11 cellular contexts compared by ENCODE assay signal in genomic region chr12:57835366-57836288, GRCh38. TPM values are rescaled to one million over a fixed set of nuclear protein-coding genes. Genes with fewer than 3 reads are reported as not detected.
DNase-seq lines count a peak whose midpoint lies in the region; ATAC-seq, FAIRE-seq and TF ChIP-seq lines count a peak whose summit lies in the region.
"Had no signal": no experiment of that assay in that cellular context is flagged by ENCODE, and none has a peak within 500 bp of the region (broad histone marks: within the 10 kb centered on the region; RNA-seq: fewer than 3 reads in every experiment).

No MANE protein-coding gene starts in this region.

- H3K27ac Mint-ChIP-seq in activated CD4-positive, alpha-beta T cell treated with anti-CD3 and anti-CD28 coated beads, Interleukin-2, amount 10 ng/mL, durations not matched to agents 24 days and 14 days, result peak overlapping the region; percentile 93
- peak overlapping the region; percentile 97 for H3K27ac Mint-ChIP-seq in WTC11
- peak overlapping the region; percentile 62 for H3K27ac Mint-ChIP-seq in glutamatergic neuron (ENCODE audit: unreplicated experiment)

- no peaks in the 10 kb centered on the region for H3K9me3 Mint-ChIP-seq in activated CD4-positive, alpha-beta T cell treated with anti-CD3 and anti-CD28 coated beads, Interleukin-2, amount 10 ng/mL, durations not matched to agents 24 days and 14 days
- H3K9me3 Mint-ChIP-seq in WTC11 (no peaks in the 10 kb centered on the region), glutamatergic neuron (ENCODE audit: unreplicated experiment) (no peaks in the 10 kb centered on the region)

- H3K4me3 Mint-ChIP-seq in activated CD4-positive, alpha-beta T cell treated with anti-CD3 and anti-CD28 coated beads, Interleukin-2, amount 10 ng/mL, durations not matched to agents 24 days and 14 days, result peak overlapping the region; percentile 67
- H3K4me3 Mint-ChIP-seq in WTC11 (peak overlapping the region; percentile 47), glutamatergic neuron (ENCODE audit: unreplicated experiment) (no peak overlapping the region)

- H3K27ac ChIP-seq in substantia nigra (ENCODE audit: low read depth, low read length, poor library complexity, severe bottlenecking), result peak overlapping the region; percentile 16

- intact Hi-C loops in activated CD4-positive, alpha-beta T cell treated with anti-CD3 and anti-CD28 coated beads, Interleukin-2, amount 10 ng/mL, durations not matched to agents 24 days and 14 days (cut with micrococcal nuclease), result loop anchor here (1.0 to 2.0 kb wide), 2 partner anchors 9 to 105 kb away; partner anchors contain the start of gene ATP23

- H3K27me3 Mint-ChIP-seq in activated CD4-positive, alpha-beta T cell treated with anti-CD3 and anti-CD28 coated beads, Interleukin-2, amount 10 ng/mL, durations not matched to agents 24 days and 14 days, result no peaks in the 10 kb centered on the region
- H3K27me3 Mint-ChIP-seq in WTC11 (ENCODE audit: low read depth) (no peaks in the 10 kb centered on the region), glutamatergic neuron (ENCODE audit: unreplicated experiment) (peaks cover 8% of the 10 kb centered on the region)

- ATAC-seq in WTC11, result no peak
- ATAC-seq in HG03457 (IDR thresholded peaks at IDR 0.05; ENCODE audit: unreplicated experiment), result no peak

- TF ChIP-seq CTCF in WTC11 (IDR thresholded peaks at IDR 0.05), result no peak
- TF ChIP-seq CTCF in glutamatergic neuron (IDR thresholded peaks at IDR 0.05; ENCODE audit: partially characterized antibody, unreplicated experiment), result no peak
- no peak for TF ChIP-seq CTCF in D721Med (IDR thresholded peaks at IDR 0.05; ENCODE audit: insufficient read depth, missing control alignments)

- POLR2A ChIA-PET in WTC11 (lab: Charles Lee), result interaction anchor here (0.6 to 7.8 kb wide), 3 partner anchors 10 to 400 kb away, joined by 4 to 134 read pairs (median 13); partner anchors contain the start of gene CTDSP2

- no peaks in the 10 kb centered on the region for H3K36me3 Mint-ChIP-seq in activated CD4-positive, alpha-beta T cell treated with anti-CD3 and anti-CD28 coated beads, Interleukin-2, amount 10 ng/mL, durations not matched to agents 24 days and 14 days (ENCODE audit: low read depth)
- no peaks in the 10 kb centered on the region for H3K36me3 Mint-ChIP-seq in WTC11
- H3K36me3 Mint-ChIP-seq in glutamatergic neuron (ENCODE audit: unreplicated experiment), result no peaks in the 10 kb centered on the region

- peaks cover 70% of the 10 kb centered on the region for H3K4me1 Mint-ChIP-seq in activated CD4-positive, alpha-beta T cell treated with anti-CD3 and anti-CD28 coated beads, Interleukin-2, amount 10 ng/mL, durations not matched to agents 24 days and 14 days
- H3K4me1 Mint-ChIP-seq in WTC11 (peaks cover 88% of the 10 kb centered on the region), glutamatergic neuron (ENCODE audit: low read depth, unreplicated experiment) (peaks cover 57% of the 10 kb centered on the region)

- CTCF ChIA-PET in WTC11 (lab: Charles Lee), result interaction anchor here (1.6 to 6.7 kb wide), 6 partner anchors 11 to 69 kb away, joined by 3 to 77 read pairs (median 20); partner anchors contain the start of gene CTDSP2

- no peak for DNase-seq in activated CD4-positive, alpha-beta T cell treated with anti-CD3 and anti-CD28 coated beads, Interleukin-2, amount 10 ng/mL, durations not matched to agents 24 days and 14 days
- no peak for DNase-seq in activated CD4-positive, alpha-beta T cell treated with anti-CD3 and anti-CD28 coated beads, Interleukin-2, amount 50 U/mL, for 4 hours
- no peak for DNase-seq in WTC11 (ENCODE audit: low spot score)
- no peak for DNase-seq in glutamatergic neuron
- DNase-seq in substantia nigra (lab: John Stamatoyannopoulos, UW), result no peak
- no peak for DNase-seq in D721Med (ENCODE audit: insufficient read length, low spot score)
- DNase-seq in NCI-H146 treated with DMSO at 0.1 percent for 48 hours (lab: John Stamatoyannopoulos, UW; ENCODE audit: unreplicated experiment), result no peak
- DNase-seq: activated CD8-positive, alpha-beta memory T cell treated with anti-CD3 and anti-CD28 coated beads, Interleukin-2, amount 50 U/mL, for 4 hours; NCI-H1105 treated with DMSO at 0.1 percent for 48 hours; stimulated activated CD4-positive, alpha-beta T cell treated with anti-CD3 and anti-CD28 coated beads, Interleukin-4, amount 100 ng/mL, for 1 hour had no signal

- no peak for FAIRE-seq in D721Med (lab: Jason Lieb, UNC)

TF ChIP-seq in WTC11, 78 proteins besides CTCF, POLR2A, EP300 and RAD21:
- TF ChIP-seq E2F4 (CRISPR knock-in tag; IDR thresholded peaks at IDR 0.05; ENCODE audit: borderline replicate concordance, low read depth) (no peak), ZNF425 (CRISPR knock-in tag; conservative IDR thresholded peaks at IDR 0.05) (no peak), TEAD4 (CRISPR knock-in tag; IDR thresholded peaks at IDR 0.05) (0 out of 2 replicates have a peak, but pooled peaks have one; percentile 15), AR (CRISPR knock-in tag; IDR thresholded peaks at IDR 0.05) (no peak), ZNF121 (CRISPR knock-in tag; IDR thresholded peaks at IDR 0.05) (0 out of 2 replicates have a peak, but pooled peaks have one; percentile 12)

RNA-seq across cellular contexts. Expression of gene CTDSP2, which starts 10.9 kb away (rescaled TPM):
- 81.4 and 82.7 TPM in 2 replicates for total RNA-seq in activated CD4-positive, alpha-beta T cell treated with anti-CD3 and anti-CD28 coated beads, Interleukin-2, amount 10 ng/mL, durations not matched to agents 24 days and 14 days
- total RNA-seq in WTC11 (2021), result 97.0 to 122 TPM (median 101 TPM) in 3 replicates
- 127 TPM for total RNA-seq in glutamatergic neuron (ENCODE audit: unreplicated experiment)

RNA-seq across cellular contexts. Expression of gene AVIL, which starts 17.1 kb away (rescaled TPM):
- 1.2 and 1.9 TPM in 2 replicates for total RNA-seq in activated CD4-positive, alpha-beta T cell treated with anti-CD3 and anti-CD28 coated beads, Interleukin-2, amount 10 ng/mL, durations not matched to agents 24 days and 14 days
- total RNA-seq in WTC11 (2021) (0.42 to 0.78 TPM (median 0.57 TPM) in 3 replicates), glutamatergic neuron (ENCODE audit: unreplicated experiment) (4.8 TPM)

RNA-seq across cellular contexts. Expression of gene TSFM, which starts 53.0 kb away (rescaled TPM):
- total RNA-seq in activated CD4-positive, alpha-beta T cell treated with anti-CD3 and anti-CD28 coated beads, Interleukin-2, amount 10 ng/mL, durations not matched to agents 24 days and 14 days, result 62.5 and 64.3 TPM in 2 replicates
- total RNA-seq in WTC11 (2021), result 48.6 to 49.5 TPM (median 48.7 TPM) in 3 replicates
- 35.7 TPM for total RNA-seq in glutamatergic neuron (ENCODE audit: unreplicated experiment)
